22 cellular contexts compared by ENCODE assay signal in the genomic region with DNA sequence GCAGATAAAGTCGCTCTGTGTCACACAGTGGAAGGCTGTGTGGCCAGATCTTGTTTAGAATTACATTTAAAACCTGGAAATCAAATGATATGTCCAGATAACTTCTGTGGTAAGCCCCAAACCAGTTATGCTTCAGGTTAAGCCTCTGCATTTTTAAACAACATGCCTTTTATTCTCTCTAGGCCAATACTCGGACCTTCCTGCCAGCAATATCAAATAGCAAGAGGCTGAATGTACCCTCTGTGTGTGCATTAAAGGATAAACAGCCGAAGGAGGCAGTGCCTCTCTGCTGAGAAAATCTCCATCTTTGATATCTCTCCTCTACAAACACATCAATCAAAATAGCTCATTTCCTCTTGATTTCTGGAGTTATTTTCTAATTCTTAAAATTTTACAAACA.
"Had no signal": no experiment of that assay in that cellular context is flagged by ENCODE, and none has a peak within 500 bp of the region (broad histone marks: within the 10 kb centered on the region; RNA-seq: fewer than 3 reads in every experiment).

No MANE protein-coding gene starts in this region.

- H3K4me3 ChIP-seq: left lung, lower lobe of right lung, right atrium auricular region, right lobe of liver, suprapubic skin, thoracic aorta, tibial artery, upper lobe of right lung had no signal

- H3K36me3 ChIP-seq: left lung, lower lobe of right lung, neutrophil, right atrium auricular region, right lobe of liver, suprapubic skin, thoracic aorta, tibial artery, upper lobe of right lung had no signal

- H3K9me3 ChIP-seq: left lung, lower lobe of right lung, neutrophil, right atrium auricular region, right lobe of liver, suprapubic skin, thoracic aorta, tibial artery, upper lobe of right lung had no signal

- H3K27ac ChIP-seq: left lung, lower lobe of right lung, neutrophil, parathyroid adenoma, right atrium auricular region, right lobe of liver, suprapubic skin, thoracic aorta, tibial artery, upper lobe of right lung had no signal

- ATAC-seq: left colon; left lung; lower lobe of right lung; naive thymus-derived CD8-positive, alpha-beta T cell; right lobe of liver; stimulated activated naive B cell treated with anti-CD40 and anti-IgM and Interleukin-4, amounts not matched to agents 10 μg/mL and 1 μg/mL and 100 μg/mL, for 72 hours; upper lobe of right lung had no signal

- H3K4me1 ChIP-seq: left lung, lower lobe of right lung, parathyroid adenoma, right atrium auricular region, right lobe of liver, suprapubic skin, tibial artery, upper lobe of right lung had no signal

- DNase-seq: hippocampal formation; kidney glomerular epithelial cell; left colon; left lung; lower lobe of right lung; mammary epithelial cell; naive thymus-derived CD8-positive, alpha-beta T cell; occipital lobe; right lobe of liver; stimulated activated CD4-positive, alpha-beta T cell treated with anti-CD3 and anti-CD28 coated beads, Interleukin-12 subunit alpha, Interleukin-12 subunit beta, amount 100 ng/mL, for 4 hours; stimulated activated CD4-positive, alpha-beta T cell treated with anti-CD3 and anti-CD28 coated beads, Interleukin-15, amount 100 ng/mL, for 24 hours; stimulated activated CD4-positive, alpha-beta T cell treated with anti-CD3 and anti-CD28 coated beads, Interleukin-2, amount 100 ng/mL, for 24 hours; stimulated activated CD4-positive, alpha-beta T cell treated with anti-CD3 and anti-CD28 coated beads, Interleukin-4, amount 100 ng/mL, for 1 hour; stimulated activated naive B cell treated with anti-CD40 and anti-IgM and Interleukin-4, amounts not matched to agents 10 μg/mL and 1 μg/mL and 100 μg/mL, for 72 hours; tibial artery; trophoblast cell; upper lobe of right lung had no signal

- H3K27me3 ChIP-seq: left lung, right atrium auricular region, right lobe of liver, suprapubic skin, tibial artery, upper lobe of right lung had no signal
